Comparison of ENCODE assay signal across 1 cellular context in genomic region chr19:10667867-10668266, GRCh38.
TF ChIP-seq lines count a peak whose summit lies in the region.

No MANE protein-coding gene starts in this region.

TF ChIP-seq in GM23338, 12 proteins besides CTCF, POLR2A, EP300 and RAD21 (continued from another document):
- TF ChIP-seq JUNB (IDR thresholded peaks at IDR 0.05; ENCODE audit: unreplicated experiment) (no peak), EZH2 (IDR thresholded peaks at IDR 0.05; ENCODE audit: low read depth, unreplicated experiment) (no peak), ZNF462 (CRISPR knock-in tag; IDR thresholded peaks at IDR 0.05) (no peak), ZNF114 (CRISPR knock-in tag; IDR thresholded peaks at IDR 0.05) (no peak), CREB1 (CRISPR knock-in tag; IDR thresholded peaks at IDR 0.05; ENCODE audit: low read depth) (no peak), STAT1 (IDR thresholded peaks at IDR 0.05; ENCODE audit: unreplicated experiment) (no peak), ETS1 (IDR thresholded peaks at IDR 0.05) (no peak)
